In genomic region chr20:54103067-54103761, GRCh38 we compare ENCODE assay signal across 8 cellular contexts. TPM values are rescaled to one million over a fixed set of nuclear protein-coding genes. Genes with fewer than 3 reads are reported as not detected.
A peak's percentile ranks its signal among the peaks of the same experiment; 100 is the strongest.
DNase-seq lines count a peak whose midpoint lies in the region; ATAC-seq and TF ChIP-seq lines count a peak whose summit lies in the region.

No MANE protein-coding gene starts in this region.

- no peak overlapping the region for H3K27ac ChIP-seq in coronary artery
- H3K27ac ChIP-seq in lung (ENCODE audit: low read depth in 1 of 2, low read length in 1 of 2): no peak overlapping the region

- no peaks in the 10 kb centered on the region for H3K27me3 ChIP-seq in lung (ENCODE audit: control insufficient read depth, insufficient read depth)

- H3K4me3 ChIP-seq in coronary artery (no peak overlapping the region), lung (no peak overlapping the region)

- DNase-seq in NCI-H510A treated with DMSO at 0.1 percent for 48 hours (lab: John Stamatoyannopoulos, UW) (peak; percentile 2), NCI-H510A (lab: John Stamatoyannopoulos, UW) (no peak), NCI-H1105 treated with DMSO at 0.1 percent for 48 hours (lab: John Stamatoyannopoulos, UW) (peak; percentile 48), coronary artery (ENCODE audit: low spot score) (no peak), lung (ENCODE audit: low spot score) (peak; percentile 83)
- DNase-seq in activated CD4-positive, alpha-beta T cell treated with anti-CD3 and anti-CD28 coated beads for 24 hours (ENCODE audit: low read depth in 2 of 2): peak; percentile 70 to 78
- peak; percentile 46 to 50 for DNase-seq in stimulated activated CD8-positive, alpha-beta memory T cell treated with anti-CD3 and anti-CD28 coated beads, Interleukin-15, amount 100 ng/mL, for 48 hours (ENCODE audit: low read depth in 2 of 2)

- H3K9me3 ChIP-seq in lung (ENCODE audit: control insufficient read depth in 2 of 2, insufficient read depth in 1 of 2, low read length in 1 of 2): no peaks in the 10 kb centered on the region

- ATAC-seq in HG02571 (IDR thresholded peaks at IDR 0.05; ENCODE audit: unreplicated experiment) (peak; percentile 77), lung (ENCODE audit: insufficient read depth, low FRiP score) (peak; percentile 90)

- H3K36me3 ChIP-seq in lung (ENCODE audit: control insufficient read depth in 2 of 2, insufficient read depth in 2 of 2, low read length in 2 of 2): no peaks in the 10 kb centered on the region

- peaks cover 0 to 2% of the 10 kb centered on the region in 2 donors for H3K4me1 ChIP-seq in lung (ENCODE audit: control insufficient read depth in 2 of 2, insufficient read depth in 2 of 2, low read length in 2 of 2)

- 36 to 39% methylated on average over 11 of the region's 11 CpGs for WGBS in lung, 2 donors

- peak; percentile 30 for TF ChIP-seq CTCF in coronary artery (IDR thresholded peaks at IDR 0.05)
- TF ChIP-seq CTCF in lung (IDR thresholded peaks at IDR 0.05; ENCODE audit: control extremely low read depth, extremely low read depth): peak; percentile 57

RNA-seq across cellular contexts. Expression of gene BCAS1, which starts 32.8 kb away (rescaled TPM):
- total RNA-seq in lung: 1 to 10 TPM; 1.7 to 4.0 TPM
- 1 to 10 TPM; 1.2 to 2.9 TPM for polyA plus RNA-seq in lung

Comparison
In these comparisons a context has a peak if more than half of its experiments do, and no peak if none do; other contexts are left out.
1. DNase-seq: peak in NCI-H510A treated with DMSO at 0.1 percent for 48 hours (single experiment), NCI-H1105 treated with DMSO at 0.1 percent for 48 hours (single experiment), activated CD4-positive, alpha-beta T cell treated with anti-CD3 and anti-CD28 coated beads for 24 hours (2 of 2), lung (single experiment) and stimulated activated CD8-positive, alpha-beta memory T cell treated with anti-CD3 and anti-CD28 coated beads, Interleukin-15, amount 100 ng/mL, for 48 hours (2 of 2); none in NCI-H510A (single experiment) and coronary artery (single experiment).